1 cellular context compared by ENCODE assay signal in genomic region chr16:53089434-53090270, GRCh38.
TF ChIP-seq lines count a peak whose summit lies in the region.

No MANE protein-coding gene starts in this region.

TF ChIP-seq in GM23338, 12 proteins besides CTCF, POLR2A, EP300 and RAD21 (continued from another document):
- no peak for TF ChIP-seq ZNF331 (CRISPR knock-in tag; IDR thresholded peaks at IDR 0.05; ENCODE audit: low read depth)
TF ChIP-seq in GM23338: peak in this region for 1.
